8 cellular contexts compared by ENCODE assay signal in genomic region chr20:38127011-38127621, GRCh38. TPM values are rescaled to one million over a fixed set of nuclear protein-coding genes. Genes with fewer than 3 reads are reported as not detected.
DNase-seq lines count a peak whose midpoint lies in the region; ATAC-seq, FAIRE-seq and TF ChIP-seq lines count a peak whose summit lies in the region.

No MANE protein-coding gene starts in this region.

- H3K27ac Mint-ChIP-seq in CD4-positive, alpha-beta memory T cell, result no peak overlapping the region

- no peaks in the 10 kb centered on the region for H3K36me3 Mint-ChIP-seq in CD4-positive, alpha-beta memory T cell

- H3K36me3 ChIP-seq in adrenal gland (replicated peaks in 1 of 2) (peaks cover 0 to under 1% of the 10 kb centered on the region in 2 donors), testis (ENCODE audit: low read depth, missing control alignments) (no peaks in the 10 kb centered on the region)
- no peaks in the 10 kb centered on the region for H3K36me3 ChIP-seq in CD4-positive, alpha-beta memory T cell (ENCODE audit: insufficient read depth, low read length)

- H3K4me3 Mint-ChIP-seq in CD4-positive, alpha-beta memory T cell, result no peak overlapping the region

- peaks cover 0 to 6% (median 2%) of the 10 kb centered on the region in 4 donors for H3K4me1 Mint-ChIP-seq in CD4-positive, alpha-beta memory T cell

- POLR2A ChIA-PET in CD4-positive, alpha-beta memory T cell (lab: Charles Lee; ENCODE audit: partially characterized antibody), result no interaction called here

- FAIRE-seq in HTR-8/SVneo (lab: Jason Lieb, UNC), result peak; percentile 75

- TF ChIP-seq POLR2A in adrenal gland (IDR thresholded peaks at IDR 0.05) (no peak), testis (IDR thresholded peaks at IDR 0.05) (no peak)

- intact Hi-C loops in adrenal gland (cut with DNase I) (no loop called here), testis (cut with DNase I; ENCODE audit: low total_unique reads) (no loop called here)
- intact Hi-C loops in CD4-positive, alpha-beta memory T cell (cut with micrococcal nuclease), result no loop called here

- TF ChIP-seq CTCF in adrenal gland (IDR thresholded peaks at IDR 0.05), result no peak
- TF ChIP-seq CTCF in testis (IDR thresholded peaks at IDR 0.05), result no peak

- CTCF ChIA-PET in CD4-positive, alpha-beta memory T cell (lab: Charles Lee; ENCODE audit: partially characterized antibody), result no interaction called here

- ATAC-seq in HG03457 (IDR thresholded peaks at IDR 0.05; ENCODE audit: unreplicated experiment) (no peak), HG02981 (IDR thresholded peaks at IDR 0.05; ENCODE audit: unreplicated experiment) (no peak)

- H3K9me3 ChIP-seq in adrenal gland (replicated peaks in 1 of 3) (no peaks in the 10 kb centered on the region), testis (no peaks in the 10 kb centered on the region)
- H3K9me3 ChIP-seq in CD4-positive, alpha-beta memory T cell (ENCODE audit: control insufficient read depth in 1 of 2, low read length in 2 of 2), result no peaks in the 10 kb centered on the region

- no peaks in the 10 kb centered on the region for H3K9me3 Mint-ChIP-seq in CD4-positive, alpha-beta memory T cell

- H3K27me3 ChIP-seq in adrenal gland (no peaks in the 10 kb centered on the region), testis (no peaks in the 10 kb centered on the region)
- no peaks in the 10 kb centered on the region for H3K27me3 ChIP-seq in CD4-positive, alpha-beta memory T cell (ENCODE audit: insufficient read depth, low read length)

- H3K4me3 ChIP-seq in adrenal gland (no peak overlapping the region), testis (no peak overlapping the region)
- no peak overlapping the region for H3K4me3 ChIP-seq in CD4-positive, alpha-beta memory T cell (ENCODE audit: low read length in 2 of 2)

- WGBS in adrenal gland, 4 donors, result 49 to 62% (median 55%) methylated on average over 11 to 12 of the region's 12 CpGs
- 55 to 61% methylated on average over 12 of the region's 12 CpGs for WGBS in testis, 2 donors

- H3K27ac ChIP-seq in adrenal gland (peak overlapping the region in 4 of 5 donors; percentile 22 to 83 (median 68)), testis (peak overlapping the region in 1 of 2 donors; percentile 29)
- H3K27ac ChIP-seq in CD4-positive, alpha-beta memory T cell (ENCODE audit: low read depth, low read length), result no peak overlapping the region

- peaks cover 0 to 2% of the 10 kb centered on the region in 2 donors for H3K27me3 Mint-ChIP-seq in CD4-positive, alpha-beta memory T cell

- DNase-seq in HTR-8/SVneo (ENCODE audit: insufficient read length, low spot score) (peak; percentile 81), adrenal gland (peak in 6 of 7 donors; percentile 48 to 74 (median 58)), iris pigment epithelial cell (ENCODE audit: low read depth) (peak; percentile 80), testis (peak; percentile 32), NCI-H187 treated with DMSO at 0.1 percent for 48 hours (lab: John Stamatoyannopoulos, UW) (no peak)
- DNase-seq in CD4-positive, alpha-beta memory T cell, result no peak

- H3K4me1 ChIP-seq in adrenal gland (replicated peaks in 1 of 2), result peaks cover 9 to 27% of the 10 kb centered on the region in 2 donors
- peaks cover 21% of the 10 kb centered on the region for H3K4me1 ChIP-seq in testis
- no peaks in the 10 kb centered on the region for H3K4me1 ChIP-seq in CD4-positive, alpha-beta memory T cell (ENCODE audit: insufficient read depth, low read length)

RNA-seq across cellular contexts. Expression of gene TGM2, which starts 38.0 kb away (rescaled TPM):
- total RNA-seq in adrenal gland (100 to 1,000 TPM in 6 of 8 donors, 10 to 100 TPM in 2; 41.9 to 262 (median 149) TPM), testis (1 to 10 TPM; 3.2 to 8.5 TPM)
- polyA plus RNA-seq in adrenal gland (10 to 100 TPM; 32.1 to 60.8 (median 46.9) TPM), testis (ENCODE audit: insufficient read depth, low read depth, low replicate concordance) (49.0 TPM)
- total RNA-seq in CD4-positive, alpha-beta memory T cell, result under 1 TPM; 0.50 to 0.67 TPM
- under 1 TPM; 0.09 to 0.11 TPM for polyA plus RNA-seq in CD4-positive, alpha-beta memory T cell

Comparison
In these comparisons a context has a peak if more than half of its experiments do, and no peak if none do; other contexts are left out.
1. DNase-seq: peak in HTR-8/SVneo (single experiment), adrenal gland (6 of 7), iris pigment epithelial cell (single experiment) and testis (single experiment); none in CD4-positive, alpha-beta memory T cell (0 of 5) and NCI-H187 treated with DMSO at 0.1 percent for 48 hours (single experiment).
2. RNA of gene TGM2, which starts 38.0 kb away (total RNA-seq): 41.9 to 262 TPM in adrenal gland; 3.2 to 8.5 TPM in testis and 0.50 to 0.67 TPM in CD4-positive, alpha-beta memory T cell; every median in the first group is over 4 times any median in the second.